20 cellular contexts compared by ENCODE assay signal in the genomic region with DNA sequence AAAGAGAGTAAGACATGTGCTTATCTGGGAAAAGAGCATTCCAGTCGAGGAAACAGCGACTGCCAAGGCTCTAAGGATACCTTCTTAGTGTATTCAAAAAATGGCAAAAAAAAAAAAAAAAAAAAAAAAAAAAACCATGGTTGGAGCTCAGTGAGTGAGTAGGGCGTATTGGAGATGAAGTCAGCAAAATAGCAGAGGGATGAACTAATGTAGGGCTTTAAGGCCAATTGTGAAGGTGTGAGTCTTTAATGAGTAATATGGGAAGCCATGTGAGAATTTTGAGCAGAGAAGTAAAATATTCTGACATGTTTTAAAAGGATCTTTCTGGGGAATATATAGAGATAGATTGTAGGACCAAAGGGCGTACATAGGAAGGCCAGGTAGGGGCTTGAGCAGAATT.
A peak's percentile ranks its signal among the peaks of the same experiment; 100 is the strongest.
DNase-seq lines count a peak whose midpoint lies in the region; ATAC-seq and TF ChIP-seq lines count a peak whose summit lies in the region.
"Had no signal": no experiment of that assay in that cellular context is flagged by ENCODE, and none has a peak within 500 bp of the region (broad histone marks: within the 10 kb centered on the region; RNA-seq: fewer than 3 reads in every experiment).

No MANE protein-coding gene starts in this region.

- H3K27ac ChIP-seq in mammary epithelial cell (ENCODE audit: insufficient read depth, low read depth, low read length) (no peak overlapping the region), breast epithelium (no peak overlapping the region), foreskin keratinocyte (no peak overlapping the region), mesendoderm (ENCODE audit: low read depth, low read length) (no peak overlapping the region)
- H3K27ac ChIP-seq: 22Rv1, A549, BLaER1, HL-60 had no signal

- no peak overlapping the region for H2AK5ac ChIP-seq in mesendoderm (ENCODE audit: low read length)

- TF ChIP-seq CTCF in mammary epithelial cell (conservative IDR thresholded peaks at IDR 0.05 in 1 of 2, IDR thresholded peaks at IDR 0.05 in 1 of 2; ENCODE audit: extremely low read depth in 1 of 2, insufficient read depth in 1 of 2, low read depth in 1 of 2, low read length in 2 of 2): no peak
- TF ChIP-seq CTCF in breast epithelium (IDR thresholded peaks at IDR 0.05): no peak
- no peak for TF ChIP-seq CTCF in foreskin keratinocyte (conservative IDR thresholded peaks at IDR 0.05)
- TF ChIP-seq CTCF in GM10266 (IDR thresholded peaks at IDR 0.05; ENCODE audit: control insufficient read depth, insufficient read depth, low read depth, missing control alignments): no peak

- H3K4me3 ChIP-seq in mammary epithelial cell (replicated peaks in 1 of 3; ENCODE audit: insufficient read depth in 1 of 3, low read depth in 2 of 3, low read length in 3 of 3) (no peak overlapping the region), breast epithelium (no peak overlapping the region), mesendoderm (ENCODE audit: low read length) (no peak overlapping the region)
- H3K4me3 ChIP-seq: A549, BLaER1, GM12878 had no signal

- H3K36me3 ChIP-seq in mammary epithelial cell (ENCODE audit: insufficient read depth, low read length) (no peaks in the 10 kb centered on the region), breast epithelium (no peaks in the 10 kb centered on the region), mesendoderm (ENCODE audit: control insufficient read depth, insufficient read depth, low read length) (no peaks in the 10 kb centered on the region)
- H3K36me3 ChIP-seq: BLaER1 had no signal

- in situ Hi-C loops in mammary epithelial cell (cut with MboI; ENCODE audit: low sequenced_read_pairs in 2 of 2): loop anchor here in 1 of 2 donors (25.0 kb wide), 1 partner anchor 95 kb away; no protein-coding TSS in a partner anchor

- no peaks in the 10 kb centered on the region for H3K4me1 ChIP-seq in mammary epithelial cell (ENCODE audit: insufficient read depth, low read length)
- no peaks in the 10 kb centered on the region for H3K4me1 ChIP-seq in breast epithelium
- peaks cover 3% of the 10 kb centered on the region for H3K4me1 ChIP-seq in foreskin keratinocyte
- no peaks in the 10 kb centered on the region for H3K4me1 ChIP-seq in mesendoderm (ENCODE audit: control insufficient read depth, low read depth, low read length)
- H3K4me1 ChIP-seq: A549, BLaER1 had no signal

- H3K4me2 ChIP-seq in mammary epithelial cell (ENCODE audit: insufficient read depth, low read depth, low read length): no peak overlapping the region
- no peak overlapping the region for H3K4me2 ChIP-seq in mesendoderm (ENCODE audit: low read length)
- H3K4me2 ChIP-seq: A549, BLaER1 had no signal

- no peak overlapping the region for H2BK5ac ChIP-seq in mesendoderm (ENCODE audit: low read length)

- WGBS in mammary epithelial cell (ENCODE audit: low coverage, missing lambda C conversion rate): 52% methylated on average over 4 of the region's 4 CpGs
- no CpG with 5 or more reads among the region's 4 CpGs for WGBS in mesendoderm (ENCODE audit: extremely low coverage, insufficient coverage, low lambda C conversion rate)

- no peaks in the 10 kb centered on the region for H3K79me1 ChIP-seq in mesendoderm (ENCODE audit: low read length)

- no peak overlapping the region for H4K8ac ChIP-seq in mesendoderm (ENCODE audit: low read depth, low read length)

- no peak overlapping the region for H2BK15ac ChIP-seq in mesendoderm (replicated peaks; ENCODE audit: low read depth)

- BruUV-seq in mammary epithelial cell (replicated peaks; lab: Mats Ljungman, UMichigan): no TSS peak

- H3K4ac ChIP-seq in mesendoderm (ENCODE audit: low read depth, low read length): no peak overlapping the region

- H3K9me3 ChIP-seq in mammary epithelial cell (replicated peaks; ENCODE audit: insufficient read depth, low read length): peaks cover 22% of the 10 kb centered on the region
- H3K9me3 ChIP-seq in breast epithelium: no peaks in the 10 kb centered on the region
- H3K9me3 ChIP-seq: A549, BLaER1 had no signal

- TF ChIP-seq POLR2A in breast epithelium (IDR thresholded peaks at IDR 0.05): no peak

- H3K9ac ChIP-seq in mammary epithelial cell (ENCODE audit: insufficient read depth, low read length) (no peak overlapping the region), mesendoderm (ENCODE audit: low read length) (no peak overlapping the region)
- H3K9ac ChIP-seq: BLaER1 had no signal

- no peak overlapping the region for H3K56ac ChIP-seq in mesendoderm (ENCODE audit: low read length)

- H2BK120ac ChIP-seq in mesendoderm (ENCODE audit: low read depth, low read length): no peak overlapping the region

- no peak overlapping the region for H4K5ac ChIP-seq in mesendoderm (ENCODE audit: low read length)

- no peak overlapping the region for H2AFZ ChIP-seq in mammary epithelial cell (ENCODE audit: low read depth, low read length)

- no peak overlapping the region for H3K23ac ChIP-seq in mesendoderm (ENCODE audit: low read length)

- peak; percentile 33 for ATAC-seq in foreskin keratinocyte
- ATAC-seq: A549, GM12878, HCT116 had no signal

- dilution Hi-C loops in mammary epithelial cell (cut with HindIII; ENCODE audit: low sequenced_read_pairs): no loop called here

- H3K79me2 ChIP-seq in mammary epithelial cell (ENCODE audit: insufficient read depth, low read length) (no peaks in the 10 kb centered on the region), mesendoderm (ENCODE audit: control insufficient read depth, insufficient read depth, low read length) (no peaks in the 10 kb centered on the region)

- no peak overlapping the region for H3K18ac ChIP-seq in mesendoderm (ENCODE audit: low read length)

- DNase-seq in mammary epithelial cell (peak; percentile 8), breast epithelium (ENCODE audit: low spot score in 2 of 2) (no peak), foreskin keratinocyte (peak; percentile 2 to 14), mesendoderm (peak; percentile 19), NCI-H1436 treated with DMSO at 0.1 percent for 48 hours (lab: John Stamatoyannopoulos, UW) (no peak), Kasumi-1 (lab: John Stamatoyannopoulos, UW) (no peak), GM10266 (ENCODE audit: extremely low spot score) (no peak)
- DNase-seq: CD4-positive, alpha-beta memory T cell; DMS153; DMS79; GDM1; GOT3; H7; HFFc6 had no signal

- no peaks in the 10 kb centered on the region for H4K20me1 ChIP-seq in mammary epithelial cell (ENCODE audit: insufficient read depth, low read length)
- H4K20me1 ChIP-seq: BLaER1 had no signal

- CTCF ChIA-PET in mammary epithelial cell (lab: Charles Lee; ENCODE audit: low non-redundant PET): no interaction called here

- intact Hi-C loops in mammary epithelial cell (cut with micrococcal nuclease): no loop called here
- intact Hi-C loops in breast epithelium (cut with DNase I; ENCODE audit: low total_unique reads): no loop called here

- H3K27me3 ChIP-seq in mammary epithelial cell (ENCODE audit: insufficient read depth, low read length): no peaks in the 10 kb centered on the region
- H3K27me3 ChIP-seq in breast epithelium: no peaks in the 10 kb centered on the region
- no peaks in the 10 kb centered on the region for H3K27me3 ChIP-seq in foreskin keratinocyte
- H3K27me3 ChIP-seq in mesendoderm (ENCODE audit: insufficient read depth, low read length, poor library complexity): no peaks in the 10 kb centered on the region
- H3K27me3 ChIP-seq: BLaER1 had no signal

Comparison
In these comparisons a context has a peak if more than half of its experiments do, and no peak if none do; other contexts are left out.
1. DNase-seq: peak in mammary epithelial cell (single experiment), foreskin keratinocyte (2 of 2) and mesendoderm (single experiment); none in breast epithelium (0 of 2), NCI-H1436 treated with DMSO at 0.1 percent for 48 hours (single experiment), Kasumi-1 (0 of 2) and GM10266 (single experiment).